ENCODE assay signal across 17 cellular contexts in genomic region chr9:93318441-93318840, GRCh38.
A peak's percentile ranks its signal among the peaks of the same experiment; 100 is the strongest.
DNase-seq lines count a peak whose midpoint lies in the region; ATAC-seq, FAIRE-seq and TF ChIP-seq lines count a peak whose summit lies in the region.
"Had no signal": no experiment of that assay in that cellular context is flagged by ENCODE, and none has a peak within 500 bp of the region (broad histone marks: within the 10 kb centered on the region; RNA-seq: fewer than 3 reads in every experiment).

No MANE protein-coding gene starts in this region.

- POLR2A ChIA-PET in RWPE1 (lab: Yijun Ruan, JAX; ENCODE audit: low non-redundant PET) = no interaction called here

- H3K4me3 ChIP-seq in heart left ventricle = no peak overlapping the region
- no peak overlapping the region for H3K4me3 ChIP-seq in Loucy (ENCODE audit: low read length, poor library complexity, severe bottlenecking)
- H3K4me3 ChIP-seq in thyroid gland (replicated peaks in 1 of 3) = no peak overlapping the region
- H3K4me3 ChIP-seq: HAP-1, PC-9, SJSA1 had no signal

- peaks cover 18 to 32% (median 30%) of the 10 kb centered on the region in 3 donors for H3K27me3 Mint-ChIP-seq in immature natural killer cell (ENCODE audit: low read depth in 3 of 3)

- ATAC-seq in Right ventricle myocardium superior (ENCODE audit: poor library complexity) (no peak), heart left ventricle (no peak), GM19395 (IDR thresholded peaks at IDR 0.05; ENCODE audit: unreplicated experiment) (no peak)

- H3K36me3 ChIP-seq in heart left ventricle (peaks cover 0 to 18% (median 0%) of the 10 kb centered on the region in 9 donors), Loucy (ENCODE audit: insufficient read depth, low read length) (no peaks in the 10 kb centered on the region), thyroid gland (no peaks in the 10 kb centered on the region)
- H3K36me3 ChIP-seq: SJSA1 had no signal

- H2AFZ ChIP-seq in Loucy (ENCODE audit: low read length) = no peak overlapping the region
- H2AFZ ChIP-seq: PC-9 had no signal

- H3K4me1 Mint-ChIP-seq in immature natural killer cell = peaks cover 35 to 36% of the 10 kb centered on the region in 2 donors

- H3K4me1 ChIP-seq in heart left ventricle (no peaks in the 10 kb centered on the region), Loucy (ENCODE audit: insufficient read depth, low read length, poor library complexity, severe bottlenecking) (no peaks in the 10 kb centered on the region), thyroid gland (peaks cover 13 to 14% of the 10 kb centered on the region in 2 donors)
- H3K4me1 ChIP-seq: HAP-1 had no signal

- intact Hi-C loops in Right ventricle myocardium superior (cut with DNase I) (no loop called here), heart left ventricle (cut with DNase I) (no loop called here), thyroid gland (cut with DNase I) (no loop called here)

- no peaks in the 10 kb centered on the region for H3K79me2 ChIP-seq in Loucy (ENCODE audit: insufficient read depth, low read length)

- DNase-seq in Right ventricle myocardium superior (peak; percentile 24), heart left ventricle (no peak), immature natural killer cell (no peak), thyroid gland (peak; percentile 76 to 84), RWPE1 (ENCODE audit: low spot score) (no peak), urothelium cell line (ENCODE audit: low spot score) (no peak)
- DNase-seq: DND-41, NCI-H1694 treated with DMSO at 0.1 percent for 48 hours, NCI-H2227 treated with DMSO at 0.1 percent for 48 hours, NCI-H510A treated with DMSO at 0.1 percent for 48 hours, PC-9, SW 1271 had no signal

- H3K27ac ChIP-seq in heart left ventricle = no peak overlapping the region
- H3K27ac ChIP-seq in thyroid gland = no peak overlapping the region
- no peak overlapping the region for H3K27ac ChIP-seq in RWPE1
- H3K27ac ChIP-seq: C4-2B, PC-9, SJSA1 had no signal

- no peaks in the 10 kb centered on the region for H4K20me1 ChIP-seq in Loucy (ENCODE audit: insufficient read depth, low read length, poor library complexity, severe bottlenecking)

- H3K4me2 ChIP-seq in Loucy (ENCODE audit: low read depth, low read length, poor library complexity, severe bottlenecking) = peak overlapping the region; percentile 18
- H3K4me2 ChIP-seq: PC-9 had no signal

- H3K9me3 ChIP-seq in heart left ventricle (no peaks in the 10 kb centered on the region), Loucy (ENCODE audit: insufficient read depth, low read depth, low read length) (no peaks in the 10 kb centered on the region), thyroid gland (no peaks in the 10 kb centered on the region)
- H3K9me3 ChIP-seq: HAP-1, SJSA1 had no signal

- H3K27me3 ChIP-seq in heart left ventricle (peaks cover 0 to 14% (median 0%) of the 10 kb centered on the region in 9 donors), Loucy (ENCODE audit: insufficient read depth, low read length, poor library complexity, severe bottlenecking) (no peaks in the 10 kb centered on the region), thyroid gland (no peaks in the 10 kb centered on the region)
- H3K27me3 ChIP-seq: SJSA1 had no signal

- H3K9me2 ChIP-seq in Loucy (replicated peaks; ENCODE audit: low read depth, low read length) = no peaks in the 10 kb centered on the region

- H3K36me3 Mint-ChIP-seq in immature natural killer cell = no peaks in the 10 kb centered on the region

- H3F3A ChIP-seq in Loucy (ENCODE audit: low read depth) = no peaks in the 10 kb centered on the region

- peak overlapping the region; percentile 57 to 78 (median 70) for H3K4me3 Mint-ChIP-seq in immature natural killer cell

- no peak for FAIRE-seq in urothelium cell line (lab: Jason Lieb, UNC)

- no peak overlapping the region for H3K27ac Mint-ChIP-seq in immature natural killer cell

- CTCF ChIA-PET in RWPE1 (lab: Yijun Ruan, JAX) = no interaction called here

- TF ChIP-seq POLR2A in heart left ventricle (IDR thresholded peaks at IDR 0.05) (no peak), thyroid gland (IDR thresholded peaks at IDR 0.05) (no peak)

- peaks cover 0 to 4% (median 0%) of the 10 kb centered on the region in 6 donors for H3K9me3 Mint-ChIP-seq in immature natural killer cell

- no peak overlapping the region for H3K9ac ChIP-seq in Loucy (ENCODE audit: low read depth, low read length, poor library complexity, severe bottlenecking)

- WGBS in heart left ventricle, 4 donors = 79 to 84% (median 81%) methylated on average over 8 to 10 of the region's 10 CpGs
- WGBS in thyroid gland, 2 donors = 34 to 72% methylated on average over 8 to 10 of the region's 10 CpGs

- TF ChIP-seq CTCF in heart left ventricle (IDR thresholded peaks at IDR 0.05) (no peak), Loucy (conservative IDR thresholded peaks at IDR 0.05; ENCODE audit: low read length) (no peak), thyroid gland (IDR thresholded peaks at IDR 0.05) (no peak), RWPE1 (conservative IDR thresholded peaks at IDR 0.05; ENCODE audit: low read depth) (no peak)

Comparison
In these comparisons a context has a peak if more than half of its experiments do, and no peak if none do; other contexts are left out.
1. DNase-seq: peak in Right ventricle myocardium superior (single experiment) and thyroid gland (2 of 2); none in heart left ventricle (0 of 5), immature natural killer cell (0 of 3), RWPE1 (single experiment) and urothelium cell line (single experiment).